In genomic region chr7:144436500-144436899, GRCh38 we compare ENCODE assay signal across 22 cellular contexts. TPM values are rescaled to one million over a fixed set of nuclear protein-coding genes. Genes with fewer than 3 reads are reported as not detected.
DNase-seq lines count a peak whose midpoint lies in the region; TF ChIP-seq lines count a peak whose summit lies in the region.
"Had no signal": no experiment of that assay in that cellular context is flagged by ENCODE, and none has a peak within 500 bp of the region (broad histone marks: within the 10 kb centered on the region; RNA-seq: fewer than 3 reads in every experiment).

No MANE protein-coding gene starts in this region.

- H3K27ac Mint-ChIP-seq in MCF 10A (ENCODE audit: low read depth, unreplicated experiment), result no peak overlapping the region
- H3K27ac Mint-ChIP-seq in activated T-helper 1 cell treated with anti-CD3 and anti-CD28 coated beads, Interleukin-12 subunit alpha, Interleukin-12 subunit beta, Interleukin-2, Interleukin-4 antibody, amounts not matched to agents 30 ng/mL and 10 ng/mL and 1 ng/mL, durations not matched to agents 14 hours and 24 hours and 36 hours, result no peak overlapping the region
- H3K27ac Mint-ChIP-seq: CD14-positive monocyte; CD4-positive, alpha-beta T cell; CD8-positive, alpha-beta memory T cell; H9 had no signal

- no peak for DNase-seq in mammary epithelial cell
- DNase-seq in MCF 10A (ENCODE audit: unreplicated experiment), result no peak
- DNase-seq in Jurkat, Clone E6-1 (ENCODE audit: low read depth, low spot score), result peak; percentile 34
- DNase-seq in kidney glomerular epithelial cell (lab: John Stamatoyannopoulos, UW), result peak; percentile 3
- no peak for DNase-seq in activated T-helper 1 cell treated with anti-CD3 and anti-CD28 coated beads, Interleukin-12 subunit alpha, Interleukin-12 subunit beta, Interleukin-2, Interleukin-4 antibody, amounts not matched to agents 30 ng/mL and 10 ng/mL and 1 ng/mL, durations not matched to agents 14 hours and 24 hours and 36 hours (ENCODE audit: low spot score)
- no peak for DNase-seq in NCI-H1436 (lab: John Stamatoyannopoulos, UW)
- DNase-seq: AML-193; BE2C; CD4-positive, alpha-beta T cell; CD8-positive, alpha-beta memory T cell; DMS 273 treated with DMSO at 0.1 percent for 48 hours; DMS79; EL; GDM1; GM23248; H9 had no signal

- no peaks in the 10 kb centered on the region for H3K9me3 ChIP-seq in mammary epithelial cell (replicated peaks; ENCODE audit: insufficient read depth, low read length)
- H3K9me3 ChIP-seq: BE2C; BLaER1 treated with 17β-estradiol and CSF1 and Interleukin-3, amounts not matched to agents 10 nM and 100 nM had no signal

- H3K4me2 ChIP-seq in mammary epithelial cell (ENCODE audit: insufficient read depth, low read depth, low read length), result no peak overlapping the region
- H3K4me2 ChIP-seq: BLaER1 treated with 17β-estradiol and CSF1 and Interleukin-3, amounts not matched to agents 10 nM and 100 nM had no signal

- CTCF ChIA-PET in mammary epithelial cell (lab: Charles Lee; ENCODE audit: low non-redundant PET), result no interaction called here
- CTCF ChIA-PET in MCF 10A (lab: Yijun Ruan, JAX), result interaction anchor here (0.6 to 7.7 kb wide), 17 partner anchors 8 to 59 kb away, joined by 3 to 94 read pairs (median 7); partner anchors contain the start of gene NOBOX

- H3K4me3 Mint-ChIP-seq in MCF 10A (ENCODE audit: unreplicated experiment), result no peak overlapping the region
- no peak overlapping the region for H3K4me3 Mint-ChIP-seq in activated T-helper 1 cell treated with anti-CD3 and anti-CD28 coated beads, Interleukin-12 subunit alpha, Interleukin-12 subunit beta, Interleukin-2, Interleukin-4 antibody, amounts not matched to agents 30 ng/mL and 10 ng/mL and 1 ng/mL, durations not matched to agents 14 hours and 24 hours and 36 hours
- H3K4me3 Mint-ChIP-seq: CD14-positive monocyte; CD4-positive, alpha-beta T cell; CD8-positive, alpha-beta memory T cell; H9 had no signal

- H3K79me2 ChIP-seq in mammary epithelial cell (ENCODE audit: insufficient read depth, low read length), result no peaks in the 10 kb centered on the region

- H3K27me3 Mint-ChIP-seq in MCF 10A (ENCODE audit: insufficient read depth, unreplicated experiment), result no peaks in the 10 kb centered on the region
- H3K27me3 Mint-ChIP-seq in activated T-helper 1 cell treated with anti-CD3 and anti-CD28 coated beads, Interleukin-12 subunit alpha, Interleukin-12 subunit beta, Interleukin-2, Interleukin-4 antibody, amounts not matched to agents 30 ng/mL and 10 ng/mL and 1 ng/mL, durations not matched to agents 14 hours and 24 hours and 36 hours (ENCODE audit: insufficient read depth), result peaks cover 2% of the 10 kb centered on the region

- WGBS in mammary epithelial cell (ENCODE audit: low coverage, missing lambda C conversion rate), result 85% methylated on average over 9 of the region's 9 CpGs

- no peak overlapping the region for H3K27ac ChIP-seq in mammary epithelial cell (ENCODE audit: insufficient read depth, low read depth, low read length)
- H3K27ac ChIP-seq: 22Rv1; BLaER1 treated with 17β-estradiol and CSF1 and Interleukin-3, amounts not matched to agents 10 nM and 100 nM; GM23248 had no signal

- TF ChIP-seq CTCF in mammary epithelial cell (conservative IDR thresholded peaks at IDR 0.05 in 1 of 2, IDR thresholded peaks at IDR 0.05 in 1 of 2; ENCODE audit: extremely low read depth in 1 of 2, insufficient read depth in 1 of 2, low read depth in 1 of 2, low read length in 2 of 2) (no peak), MCF 10A (IDR thresholded peaks at IDR 0.05; ENCODE audit: unreplicated experiment) (no peak)

- no peaks in the 10 kb centered on the region for H3K4me1 ChIP-seq in mammary epithelial cell (ENCODE audit: insufficient read depth, low read length)
- H3K4me1 ChIP-seq: BE2C had no signal

- no peaks in the 10 kb centered on the region for H3K9me3 Mint-ChIP-seq in MCF 10A (ENCODE audit: unreplicated experiment)
- H3K9me3 Mint-ChIP-seq in activated T-helper 1 cell treated with anti-CD3 and anti-CD28 coated beads, Interleukin-12 subunit alpha, Interleukin-12 subunit beta, Interleukin-2, Interleukin-4 antibody, amounts not matched to agents 30 ng/mL and 10 ng/mL and 1 ng/mL, durations not matched to agents 14 hours and 24 hours and 36 hours, result no peaks in the 10 kb centered on the region
- H3K9me3 Mint-ChIP-seq: CD14-positive monocyte; CD4-positive, alpha-beta T cell; CD8-positive, alpha-beta memory T cell; H9 had no signal

- in situ Hi-C loops in mammary epithelial cell (cut with MboI; ENCODE audit: low sequenced_read_pairs in 2 of 2), result no loop called here

- H3K4me3 ChIP-seq in mammary epithelial cell (replicated peaks in 1 of 3; ENCODE audit: insufficient read depth in 1 of 3, low read depth in 2 of 3, low read length in 3 of 3), result no peak overlapping the region
- no peak overlapping the region for H3K4me3 ChIP-seq in Jurkat, Clone E6-1 (ENCODE audit: low read length)
- H3K4me3 ChIP-seq: BLaER1 treated with 17β-estradiol and CSF1 and Interleukin-3, amounts not matched to agents 10 nM and 100 nM; GM12878; GM23248 had no signal

- no peaks in the 10 kb centered on the region for H3K36me3 ChIP-seq in mammary epithelial cell (ENCODE audit: insufficient read depth, low read length)
- H3K36me3 ChIP-seq: BE2C; BLaER1 treated with 17β-estradiol and CSF1 and Interleukin-3, amounts not matched to agents 10 nM and 100 nM had no signal

- no peaks in the 10 kb centered on the region for H3K36me3 Mint-ChIP-seq in MCF 10A (ENCODE audit: insufficient read depth, unreplicated experiment)
- H3K36me3 Mint-ChIP-seq in activated T-helper 1 cell treated with anti-CD3 and anti-CD28 coated beads, Interleukin-12 subunit alpha, Interleukin-12 subunit beta, Interleukin-2, Interleukin-4 antibody, amounts not matched to agents 30 ng/mL and 10 ng/mL and 1 ng/mL, durations not matched to agents 14 hours and 24 hours and 36 hours (ENCODE audit: low read depth), result no peaks in the 10 kb centered on the region
- H3K36me3 Mint-ChIP-seq: CD14-positive monocyte; CD8-positive, alpha-beta memory T cell had no signal

- peak overlapping the region; percentile 5 for H2AFZ ChIP-seq in mammary epithelial cell (ENCODE audit: low read depth, low read length)
- H2AFZ ChIP-seq: GM23248 had no signal

- intact Hi-C loops in mammary epithelial cell (cut with micrococcal nuclease), result loop anchor here (2.0 kb wide), 1 partner anchor 44 kb away; no protein-coding TSS in a partner anchor
- intact Hi-C loops in MCF 10A (cut with micrococcal nuclease), result no loop called here
- intact Hi-C loops in activated T-helper 1 cell treated with anti-CD3 and anti-CD28 coated beads, Interleukin-12 subunit alpha, Interleukin-12 subunit beta, Interleukin-2, Interleukin-4 antibody, amounts not matched to agents 30 ng/mL and 10 ng/mL and 1 ng/mL, durations not matched to agents 14 hours and 24 hours and 36 hours (cut with micrococcal nuclease), result loop anchor here (5.0 kb wide), 1 partner anchor 259 kb away; no protein-coding TSS in a partner anchor

- POLR2A ChIA-PET in MCF 10A (lab: Yijun Ruan, JAX), result interaction anchor here (1.1 kb wide), 1 partner anchor 42 kb away, joined by 9 read pairs; no protein-coding TSS in a partner anchor

- BruUV-seq in mammary epithelial cell (replicated peaks; lab: Mats Ljungman, UMichigan) (no TSS peak), MCF 10A (replicated peaks; lab: Mats Ljungman, UMichigan) (no TSS peak)

- H3K27me3 ChIP-seq in mammary epithelial cell (ENCODE audit: insufficient read depth, low read length), result no peaks in the 10 kb centered on the region
- H3K27me3 ChIP-seq: BE2C; BLaER1 treated with 17β-estradiol and CSF1 and Interleukin-3, amounts not matched to agents 10 nM and 100 nM had no signal

- H4K20me1 ChIP-seq in mammary epithelial cell (ENCODE audit: insufficient read depth, low read length), result no peaks in the 10 kb centered on the region
- H4K20me1 ChIP-seq: BLaER1 treated with 17β-estradiol and CSF1 and Interleukin-3, amounts not matched to agents 10 nM and 100 nM had no signal

- no peak overlapping the region for H3K9ac ChIP-seq in mammary epithelial cell (ENCODE audit: insufficient read depth, low read length)
- H3K9ac ChIP-seq: BLaER1 treated with 17β-estradiol and CSF1 and Interleukin-3, amounts not matched to agents 10 nM and 100 nM; GM23248 had no signal

- no peaks in the 10 kb centered on the region for H3K4me1 Mint-ChIP-seq in MCF 10A (ENCODE audit: insufficient read depth, unreplicated experiment)
- no peaks in the 10 kb centered on the region for H3K4me1 Mint-ChIP-seq in activated T-helper 1 cell treated with anti-CD3 and anti-CD28 coated beads, Interleukin-12 subunit alpha, Interleukin-12 subunit beta, Interleukin-2, Interleukin-4 antibody, amounts not matched to agents 30 ng/mL and 10 ng/mL and 1 ng/mL, durations not matched to agents 14 hours and 24 hours and 36 hours (ENCODE audit: low read depth)
- H3K4me1 Mint-ChIP-seq: CD14-positive monocyte; CD8-positive, alpha-beta memory T cell had no signal

- dilution Hi-C loops in mammary epithelial cell (cut with HindIII; ENCODE audit: low sequenced_read_pairs), result no loop called here

RNA-seq across cellular contexts. Expression of gene NOBOX, which starts 33.0 kb away (rescaled TPM):
- total RNA-seq in mammary epithelial cell, result not detected
- polyA plus RNA-seq in mammary epithelial cell, result not detected
- polyA minus RNA-seq in mammary epithelial cell, result not detected
- not detected in 2 replicates for total RNA-seq in MCF 10A (2022)
- not detected for polyA plus RNA-seq in Jurkat, Clone E6-1 (2012; ENCODE audit: insufficient read depth, insufficient read length)
- total RNA-seq in activated T-helper 1 cell treated with anti-CD3 and anti-CD28 coated beads, Interleukin-12 subunit alpha, Interleukin-12 subunit beta, Interleukin-2, Interleukin-4 antibody, amounts not matched to agents 30 ng/mL and 10 ng/mL and 1 ng/mL, durations not matched to agents 14 hours and 24 hours and 36 hours, result not detected in 2 replicates
- total RNA-seq: CD4-positive, alpha-beta T cell; CD8-positive, alpha-beta memory T cell; GM12878; GM23248; H4; H9 had no signal
- polyA plus RNA-seq: AG04450; CD14-positive monocyte; CD8-positive, alpha-beta memory T cell; GM12878; GM23248 had no signal

Comparison
In these comparisons a context has a peak if more than half of its experiments do, and no peak if none do; other contexts are left out.
1. DNase-seq: peak in Jurkat, Clone E6-1 (single experiment) and kidney glomerular epithelial cell (single experiment); none in mammary epithelial cell (single experiment), MCF 10A (single experiment), activated T-helper 1 cell treated with anti-CD3 and anti-CD28 coated beads, Interleukin-12 subunit alpha, Interleukin-12 subunit beta, Interleukin-2, Interleukin-4 antibody, amounts not matched to agents 30 ng/mL and 10 ng/mL and 1 ng/mL, durations not matched to agents 14 hours and 24 hours and 36 hours (single experiment) and NCI-H1436 (single experiment).